8 cellular contexts compared by ENCODE assay signal in the genomic region with DNA sequence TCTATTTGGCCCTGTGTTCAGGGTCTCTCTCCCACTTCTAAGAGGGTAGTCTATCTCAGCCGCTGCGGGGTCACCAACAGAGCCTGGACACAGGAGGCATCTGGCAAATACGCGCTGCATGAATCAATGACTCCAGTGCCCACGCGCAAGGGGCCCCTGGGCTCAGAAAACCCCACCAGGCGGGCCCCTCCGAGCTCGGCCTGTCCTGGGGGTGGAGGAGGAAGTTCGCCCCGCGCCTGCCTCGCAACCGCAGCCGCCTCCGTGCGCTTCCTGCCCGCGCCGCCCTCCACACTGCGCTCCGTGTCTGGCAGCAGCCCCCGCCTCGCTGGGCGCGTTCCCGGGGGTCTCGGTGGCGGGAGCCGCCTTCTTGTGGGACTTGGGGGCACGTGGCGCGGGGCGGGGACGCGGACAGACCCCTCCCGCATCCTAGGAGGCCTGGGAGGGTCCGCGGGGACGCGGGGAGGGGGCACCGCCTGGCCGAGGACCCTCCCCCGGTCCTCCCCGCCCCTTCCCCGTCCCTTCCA. TPM values are rescaled to one million over a fixed set of nuclear protein-coding genes. Genes with fewer than 3 reads are reported as not detected.
DNase-seq lines count a peak whose midpoint lies in the region; ATAC-seq and TF ChIP-seq lines count a peak whose summit lies in the region.

No MANE protein-coding gene starts in this region.

- no peaks in the 10 kb centered on the region for H3K36me3 ChIP-seq in upper lobe of right lung

- intact Hi-C loops in upper lobe of right lung (cut with DNase I) = no loop called here

- H3K4me3 ChIP-seq in epithelial cell of esophagus (ENCODE audit: low read length) = peak overlapping the region; percentile 27
- H3K4me3 ChIP-seq in upper lobe of right lung = peak overlapping the region; percentile 71

- TF ChIP-seq EP300 in Ishikawa (IDR thresholded peaks at IDR 0.05; ENCODE audit: borderline replicate concordance) = no peak

- H3K27me3 ChIP-seq in upper lobe of right lung (no peaks in the 10 kb centered on the region), foreskin keratinocyte (peaks cover 28% of the 10 kb centered on the region)

- peak overlapping the region; percentile 80 for H3K27ac ChIP-seq in upper lobe of right lung
- H3K27ac ChIP-seq in foreskin keratinocyte = no peak overlapping the region

- ATAC-seq in GM19328 (IDR thresholded peaks at IDR 0.05; ENCODE audit: unreplicated experiment) (peak; percentile 24), omental fat pad (ENCODE audit: low FRiP score) (peak; percentile 16), upper lobe of right lung (peak; percentile 26), foreskin keratinocyte (no peak)

- H3K9me3 ChIP-seq in upper lobe of right lung = no peaks in the 10 kb centered on the region

- peak; percentile 85 for DNase-seq in activated CD8-positive, alpha-beta memory T cell treated with anti-CD3 and anti-CD28 coated beads for 24 hours
- DNase-seq in epithelial cell of esophagus (ENCODE audit: low read depth) (no peak), omental fat pad (ENCODE audit: low spot score) (no peak), upper lobe of right lung (peak; percentile 82), GM10266 (ENCODE audit: extremely low spot score) (no peak), foreskin keratinocyte (no peak)

- TF ChIP-seq CTCF in epithelial cell of esophagus (IDR thresholded peaks at IDR 0.05; ENCODE audit: insufficient read depth, low read depth, low read length, missing control alignments) = no peak
- no peak for TF ChIP-seq CTCF in omental fat pad (IDR thresholded peaks at IDR 0.05)
- TF ChIP-seq CTCF in upper lobe of right lung (IDR thresholded peaks at IDR 0.05) = no peak
- no peak for TF ChIP-seq CTCF in GM10266 (IDR thresholded peaks at IDR 0.05; ENCODE audit: control insufficient read depth, insufficient read depth, low read depth, missing control alignments)
- no peak for TF ChIP-seq CTCF in foreskin keratinocyte (conservative IDR thresholded peaks at IDR 0.05)

- TF ChIP-seq RAD21 in Ishikawa (IDR thresholded peaks at IDR 0.05; ENCODE audit: low read depth) = no peak

- H3K4me1 ChIP-seq in upper lobe of right lung (peaks cover 41% of the 10 kb centered on the region), foreskin keratinocyte (peaks cover 4% of the 10 kb centered on the region)

TF ChIP-seq in Ishikawa, 13 proteins besides CTCF, POLR2A, EP300 and RAD21:
- TF ChIP-seq ZBTB7A (IDR thresholded peaks at IDR 0.05; ENCODE audit: low read depth) (peak; percentile 91; the same call in 1 of the 2 replicates), TCF12 (IDR thresholded peaks at IDR 0.05; ENCODE audit: low read depth) (no peak)
- TF ChIP-seq, protein P1, sequence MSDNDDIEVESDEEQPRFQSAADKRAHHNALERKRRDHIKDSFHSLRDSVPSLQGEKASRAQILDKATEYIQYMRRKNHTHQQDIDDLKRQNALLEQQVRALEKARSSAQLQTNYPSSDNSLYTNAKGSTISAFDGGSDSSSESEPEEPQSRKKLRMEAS (IDR thresholded peaks at IDR 0.05) = peak; percentile 12; the same call in 1 of the 2 replicates
- TF ChIP-seq, protein P2, sequence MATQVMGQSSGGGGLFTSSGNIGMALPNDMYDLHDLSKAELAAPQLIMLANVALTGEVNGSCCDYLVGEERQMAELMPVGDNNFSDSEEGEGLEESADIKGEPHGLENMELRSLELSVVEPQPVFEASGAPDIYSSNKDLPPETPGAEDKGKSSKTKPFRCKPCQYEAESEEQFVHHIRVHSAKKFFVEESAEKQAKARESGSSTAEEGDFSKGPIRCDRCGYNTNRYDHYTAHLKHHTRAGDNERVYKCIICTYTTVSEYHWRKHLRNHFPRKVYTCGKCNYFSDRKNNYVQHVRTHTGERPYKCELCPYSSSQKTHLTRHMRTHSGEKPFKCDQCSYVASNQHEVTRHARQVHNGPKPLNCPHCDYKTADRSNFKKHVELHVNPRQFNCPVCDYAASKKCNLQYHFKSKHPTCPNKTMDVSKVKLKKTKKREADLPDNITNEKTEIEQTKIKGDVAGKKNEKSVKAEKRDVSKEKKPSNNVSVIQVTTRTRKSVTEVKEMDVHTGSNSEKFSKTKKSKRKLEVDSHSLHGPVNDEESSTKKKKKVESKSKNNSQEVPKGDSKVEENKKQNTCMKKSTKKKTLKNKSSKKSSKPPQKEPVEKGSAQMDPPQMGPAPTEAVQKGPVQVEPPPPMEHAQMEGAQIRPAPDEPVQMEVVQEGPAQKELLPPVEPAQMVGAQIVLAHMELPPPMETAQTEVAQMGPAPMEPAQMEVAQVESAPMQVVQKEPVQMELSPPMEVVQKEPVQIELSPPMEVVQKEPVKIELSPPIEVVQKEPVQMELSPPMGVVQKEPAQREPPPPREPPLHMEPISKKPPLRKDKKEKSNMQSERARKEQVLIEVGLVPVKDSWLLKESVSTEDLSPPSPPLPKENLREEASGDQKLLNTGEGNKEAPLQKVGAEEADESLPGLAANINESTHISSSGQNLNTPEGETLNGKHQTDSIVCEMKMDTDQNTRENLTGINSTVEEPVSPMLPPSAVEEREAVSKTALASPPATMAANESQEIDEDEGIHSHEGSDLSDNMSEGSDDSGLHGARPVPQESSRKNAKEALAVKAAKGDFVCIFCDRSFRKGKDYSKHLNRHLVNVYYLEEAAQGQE (IDR thresholded peaks at IDR 0.05; ENCODE audit: low read depth) = no peak

RNA-seq across cellular contexts. Expression of a gene that starts 0.8 kb away (rescaled TPM):
- total RNA-seq in omental fat pad (10 to 100 TPM in 2 of 4 donors, 1 to 10 TPM in 2; 5.9 to 16.0 (median 9.4) TPM), upper lobe of right lung (49.5 TPM), foreskin keratinocyte (20.0 and 21.6 TPM in 2 replicates)
- polyA plus RNA-seq in foreskin keratinocyte = 23.7 and 30.7 TPM in 2 replicates

Comparison
In these comparisons a context has a peak if more than half of its experiments do, and no peak if none do; other contexts are left out.
1. DNase-seq: peak in activated CD8-positive, alpha-beta memory T cell treated with anti-CD3 and anti-CD28 coated beads for 24 hours (single experiment) and upper lobe of right lung (single experiment); none in epithelial cell of esophagus (single experiment), omental fat pad (single experiment), GM10266 (single experiment) and foreskin keratinocyte (0 of 2).